17 cellular contexts compared by ENCODE assay signal in genomic region chr2:7094113-7094760, GRCh38.
A peak's percentile ranks its signal among the peaks of the same experiment; 100 is the strongest.
DNase-seq lines count a peak whose midpoint lies in the region; ATAC-seq and TF ChIP-seq lines count a peak whose summit lies in the region.
"Had no signal": no experiment of that assay in that cellular context is flagged by ENCODE, and none has a peak within 500 bp of the region (broad histone marks: within the 10 kb centered on the region; RNA-seq: fewer than 3 reads in every experiment).

No MANE protein-coding gene starts in this region.

- H3K4me3 ChIP-seq in esophagus muscularis mucosa (no peak overlapping the region), mucosa of descending colon (no peak overlapping the region)
- H3K4me3 ChIP-seq: right atrium auricular region had no signal

- ATAC-seq in mucosa of descending colon (peak; percentile 63), GM21786 (IDR thresholded peaks at IDR 0.05; ENCODE audit: unreplicated experiment) (no peak), GM18868 (IDR thresholded peaks at IDR 0.05; ENCODE audit: unreplicated experiment) (no peak)
- ATAC-seq: stimulated activated naive B cell treated with anti-CD40 and anti-IgM and Interleukin-4, amounts not matched to agents 10 μg/mL and 1 μg/mL and 100 μg/mL, for 72 hours; T-cell had no signal

- H3K27me3 ChIP-seq in esophagus muscularis mucosa: no peaks in the 10 kb centered on the region
- H3K27me3 ChIP-seq: right atrium auricular region had no signal

- intact Hi-C loops in esophagus muscularis mucosa (cut with DNase I) (loop anchor here (10.0 kb wide), 1 partner anchor 1591 kb away; the partner anchor contains the start of gene ID2), mucosa of descending colon (cut with DNase I, micrococcal nuclease) (no loop called here)

- H3K27ac ChIP-seq in esophagus muscularis mucosa (replicated peaks in 1 of 4): no peak overlapping the region
- H3K27ac ChIP-seq: right atrium auricular region had no signal

- H3K9me3 ChIP-seq in esophagus muscularis mucosa: no peaks in the 10 kb centered on the region
- H3K9me3 ChIP-seq in mucosa of descending colon: no peaks in the 10 kb centered on the region
- H3K9me3 ChIP-seq: right atrium auricular region had no signal

- in situ Hi-C loops in Caki2 (cut with HindIII; ENCODE audit: low pct_unique_long_range_greater_than_20kb, low sequenced_read_pairs): no loop called here
- in situ Hi-C loops in SK-MEL-5 (cut with HindIII; ENCODE audit: low pct_unique_long_range_greater_than_20kb, low sequenced_read_pairs): no loop called here

- peak; percentile 64 for DNase-seq in Caki2 (ENCODE audit: low read depth)
- DNase-seq in SK-MEL-5 (ENCODE audit: low read depth, low spot score): peak; percentile 21
- peak; percentile 78 for DNase-seq in esophagus muscularis mucosa (ENCODE audit: extremely low spot score)
- peak in 2 of 3 donors; percentile 45 to 53 for DNase-seq in mucosa of descending colon
- no peak for DNase-seq in HPDE6-E6E7 (ENCODE audit: extremely low spot score)
- no peak for DNase-seq in SHP77 treated with DMSO at 0.1 percent for 48 hours (lab: John Stamatoyannopoulos, UW)
- DNase-seq: activated CD4-positive, alpha-beta T cell treated with anti-CD3 and anti-CD28 coated beads, Interleukin-2, amount 10 ng/mL, durations not matched to agents 7 days and 5 days; CD4-positive, CD25-positive, alpha-beta regulatory T cell; hypothalamus; NCI-H2081 treated with DMSO at 0.1 percent for 48 hours; NCI-H510A treated with DMSO at 0.1 percent for 48 hours; Right ventricle myocardium superior; stimulated activated naive B cell treated with anti-CD40 and anti-IgM and Interleukin-4, amounts not matched to agents 10 μg/mL and 1 μg/mL and 100 μg/mL, for 72 hours; T-cell had no signal

- H3K36me3 ChIP-seq in esophagus muscularis mucosa (no peaks in the 10 kb centered on the region), mucosa of descending colon (ENCODE audit: low read depth) (no peaks in the 10 kb centered on the region)
- H3K36me3 ChIP-seq: right atrium auricular region had no signal

- no peak for TF ChIP-seq POLR2A in esophagus muscularis mucosa (IDR thresholded peaks at IDR 0.05; ENCODE audit: low read depth)

- 75% methylated on average over 14 of the region's 14 CpGs for WGBS in esophagus muscularis mucosa

- no peak for TF ChIP-seq EP300 in esophagus muscularis mucosa (IDR thresholded peaks at IDR 0.05)

- TF ChIP-seq CTCF in esophagus muscularis mucosa (IDR thresholded peaks at IDR 0.05) (no peak), mucosa of descending colon (IDR thresholded peaks at IDR 0.05) (no peak)

- H3K4me1 ChIP-seq in esophagus muscularis mucosa (peaks cover 4 to 10% (median 8%) of the 10 kb centered on the region in 4 donors), mucosa of descending colon (ENCODE audit: low read depth) (peaks cover 6% of the 10 kb centered on the region)

Comparison
In these comparisons a context has a peak if more than half of its experiments do, and no peak if none do; other contexts are left out.
1. DNase-seq: peak in Caki2 (single experiment), SK-MEL-5 (single experiment), esophagus muscularis mucosa (single experiment) and mucosa of descending colon (2 of 3); none in HPDE6-E6E7 (single experiment) and SHP77 treated with DMSO at 0.1 percent for 48 hours (single experiment).